In genomic region chr17:28347261-28347891, GRCh38 we compare ENCODE assay signal across 10 cellular contexts. TPM values are rescaled to one million over a fixed set of nuclear protein-coding genes. Genes with fewer than 3 reads are reported as not detected.
DNase-seq lines count a peak whose midpoint lies in the region; ATAC-seq and TF ChIP-seq lines count a peak whose summit lies in the region.
"Had no signal": no experiment of that assay in that cellular context is flagged by ENCODE, and none has a peak within 500 bp of the region (broad histone marks: within the 10 kb centered on the region; RNA-seq: fewer than 3 reads in every experiment).

No MANE protein-coding gene starts in this region.

- H3K9me3 ChIP-seq in mesodermal cell (ENCODE audit: control insufficient read depth, low read length) = no peaks in the 10 kb centered on the region

- H3K27me3 Mint-ChIP-seq in activated naive CD8-positive, alpha-beta T cell treated with anti-CD3 and anti-CD28 coated beads for 36 hours = no peaks in the 10 kb centered on the region
- H3K27me3 Mint-ChIP-seq in endothelial cell (ENCODE audit: unreplicated experiment) = peaks cover 3% of the 10 kb centered on the region
- H3K27me3 Mint-ChIP-seq: dendritic cell treated with granulocyte-macrophage colony-stimulating factor and Interleukin-4, amounts not matched to agents 40 ng/mL and 50 ng/mL, for 4 days had no signal

- peaks cover 22% of the 10 kb centered on the region for H3K36me3 Mint-ChIP-seq in activated naive CD8-positive, alpha-beta T cell treated with anti-CD3 and anti-CD28 coated beads for 36 hours
- peaks cover 51% of the 10 kb centered on the region for H3K36me3 Mint-ChIP-seq in endothelial cell (ENCODE audit: low read depth, unreplicated experiment)

- no peaks in the 10 kb centered on the region for H3K9me3 Mint-ChIP-seq in activated naive CD8-positive, alpha-beta T cell treated with anti-CD3 and anti-CD28 coated beads for 36 hours
- no peaks in the 10 kb centered on the region for H3K9me3 Mint-ChIP-seq in endothelial cell (ENCODE audit: unreplicated experiment)
- H3K9me3 Mint-ChIP-seq: dendritic cell treated with granulocyte-macrophage colony-stimulating factor and Interleukin-4, amounts not matched to agents 40 ng/mL and 50 ng/mL, for 4 days had no signal

- WGBS in mesodermal cell (ENCODE audit: insufficient coverage in 2 of 2), 2 experiments = 89 to 91% methylated on average over 7 to 8 of the region's 8 CpGs

- peaks cover 95% of the 10 kb centered on the region for H3K36me3 ChIP-seq in mesodermal cell (ENCODE audit: control insufficient read depth, insufficient read depth, low read length)

- no peak for TF ChIP-seq CTCF in AG09319 (IDR thresholded peaks at IDR 0.05; ENCODE audit: low read depth, low read length)
- no peak for TF ChIP-seq CTCF in endothelial cell (IDR thresholded peaks at IDR 0.05; ENCODE audit: unreplicated experiment)

- no peak overlapping the region for H3K4me3 Mint-ChIP-seq in activated naive CD8-positive, alpha-beta T cell treated with anti-CD3 and anti-CD28 coated beads for 36 hours
- no peak overlapping the region for H3K4me3 Mint-ChIP-seq in endothelial cell (ENCODE audit: unreplicated experiment)
- H3K4me3 Mint-ChIP-seq: dendritic cell treated with granulocyte-macrophage colony-stimulating factor and Interleukin-4, amounts not matched to agents 40 ng/mL and 50 ng/mL, for 4 days had no signal

- peak overlapping the region; percentile 85 for H3K27ac ChIP-seq in mesodermal cell (ENCODE audit: low read depth, low read length, severe bottlenecking)

- DNase-seq in AG09319 (ENCODE audit: extremely low read depth, low read depth) (peak; percentile 75), LHCN-M2 (ENCODE audit: low read depth) (peak; percentile 90), dedifferentiated amniotic fluid mesenchymal stem cell (ENCODE audit: extremely low spot score) (peak; percentile 92), endothelial cell (ENCODE audit: low spot score) (no peak)
- DNase-seq in activated CD4-positive, alpha-beta T cell treated with anti-CD3 and anti-CD28 coated beads, Interleukin-2, amount 50 U/mL, for 4 hours = no peak
- no peak for DNase-seq in activated naive CD8-positive, alpha-beta T cell treated with anti-CD3 and anti-CD28 coated beads for 36 hours
- DNase-seq: activated CD4-positive, alpha-beta T cell treated with anti-CD3 and anti-CD28 coated beads for 4 hours had no signal

- no peak for ATAC-seq in HG03442 (IDR thresholded peaks at IDR 0.05; ENCODE audit: unreplicated experiment)

- no peak overlapping the region for H3K27ac Mint-ChIP-seq in activated naive CD8-positive, alpha-beta T cell treated with anti-CD3 and anti-CD28 coated beads for 36 hours
- H3K27ac Mint-ChIP-seq in endothelial cell (ENCODE audit: unreplicated experiment) = no peak overlapping the region
- H3K27ac Mint-ChIP-seq: dendritic cell treated with granulocyte-macrophage colony-stimulating factor and Interleukin-4, amounts not matched to agents 40 ng/mL and 50 ng/mL, for 4 days had no signal

- peaks cover 38% of the 10 kb centered on the region for H3K4me1 ChIP-seq in mesodermal cell (ENCODE audit: control insufficient read depth, insufficient read depth, low read length, poor library complexity, severe bottlenecking)

- H3K4me1 Mint-ChIP-seq in activated naive CD8-positive, alpha-beta T cell treated with anti-CD3 and anti-CD28 coated beads for 36 hours = peaks cover 3% of the 10 kb centered on the region
- H3K4me1 Mint-ChIP-seq in endothelial cell (ENCODE audit: unreplicated experiment) = no peaks in the 10 kb centered on the region

- no peak overlapping the region for H3K4me3 ChIP-seq in mesodermal cell (ENCODE audit: extremely low read depth, insufficient read depth, low read length, poor library complexity, severe bottlenecking)

RNA-seq across cellular contexts. Expression of gene POLDIP2, which starts 10.0 kb away (rescaled TPM):
- 121 and 127 TPM in 2 replicates for total RNA-seq in LHCN-M2 (2014; rRNA removed)
- polyA plus RNA-seq in LHCN-M2 (2012) = 108 TPM
- polyA plus RNA-seq in mesodermal cell (2013, experiment 1 of 2) = 59.9 TPM
- polyA plus RNA-seq in mesodermal cell (2013, experiment 2 of 2) = 56.7 TPM
- 100 to 1,000 TPM; 125 to 126 TPM for total RNA-seq in activated naive CD8-positive, alpha-beta T cell treated with anti-CD3 and anti-CD28 coated beads for 36 hours
- 57.2 TPM for total RNA-seq in endothelial cell (ENCODE audit: unreplicated experiment)

RNA-seq across cellular contexts. Expression of gene TNFAIP1, which starts 11.8 kb away (rescaled TPM):
- total RNA-seq in LHCN-M2 (2014; rRNA removed) (18.0 and 19.7 TPM in 2 replicates), endothelial cell (ENCODE audit: unreplicated experiment) (104 TPM)
- polyA plus RNA-seq in LHCN-M2 (2012) = 24.3 TPM
- polyA plus RNA-seq in mesodermal cell (2013, experiment 1 of 2) = 49.5 TPM
- polyA plus RNA-seq in mesodermal cell (2013, experiment 2 of 2) = 41.0 TPM
- 10 to 100 TPM; 22.2 to 23.2 TPM for total RNA-seq in activated naive CD8-positive, alpha-beta T cell treated with anti-CD3 and anti-CD28 coated beads for 36 hours

RNA-seq across cellular contexts. Expression of gene IFT20, which starts 12.1 kb away (rescaled TPM):
- total RNA-seq in LHCN-M2 (2014; rRNA removed) (26.5 and 27.3 TPM in 2 replicates), endothelial cell (ENCODE audit: unreplicated experiment) (47.2 TPM)
- 22.4 TPM for polyA plus RNA-seq in LHCN-M2 (2012)
- polyA plus RNA-seq in mesodermal cell (2013, experiment 1 of 2) = 65.6 TPM
- 66.5 TPM for polyA plus RNA-seq in mesodermal cell (2013, experiment 2 of 2)
- 10 to 100 TPM; 17.0 to 21.4 TPM for total RNA-seq in activated naive CD8-positive, alpha-beta T cell treated with anti-CD3 and anti-CD28 coated beads for 36 hours

RNA-seq across cellular contexts. Expression of gene SEBOX, which starts 17.6 kb away (rescaled TPM):
- total RNA-seq in LHCN-M2 (2014; rRNA removed) (not detected in 2 replicates), endothelial cell (ENCODE audit: unreplicated experiment) (not detected)
- polyA plus RNA-seq in LHCN-M2 (2012) = not detected
- not detected for polyA plus RNA-seq in mesodermal cell (2013, experiment 1 of 2)
- not detected for polyA plus RNA-seq in mesodermal cell (2013, experiment 2 of 2)
- not detected for total RNA-seq in activated naive CD8-positive, alpha-beta T cell treated with anti-CD3 and anti-CD28 coated beads for 36 hours

RNA-seq across cellular contexts. Expression of gene VTN, which starts 22.7 kb away (rescaled TPM):
- total RNA-seq in LHCN-M2 (2014; rRNA removed) (0.40 TPM in 1 of 2 replicates, not detected in the other), endothelial cell (ENCODE audit: unreplicated experiment) (not detected)
- polyA plus RNA-seq in LHCN-M2 (2012) = 0.21 TPM
- 11.9 TPM for polyA plus RNA-seq in mesodermal cell (2013, experiment 1 of 2)
- polyA plus RNA-seq in mesodermal cell (2013, experiment 2 of 2) = 15.0 TPM
- total RNA-seq in activated naive CD8-positive, alpha-beta T cell treated with anti-CD3 and anti-CD28 coated beads for 36 hours = under 1 TPM; 0.22 to 0.35 TPM

Comparison
In these comparisons a context has a peak if more than half of its experiments do, and no peak if none do; other contexts are left out.
1. DNase-seq: peak in AG09319 (single experiment), LHCN-M2 (single experiment) and dedifferentiated amniotic fluid mesenchymal stem cell (single experiment); none in activated CD4-positive, alpha-beta T cell treated with anti-CD3 and anti-CD28 coated beads, Interleukin-2, amount 50 U/mL, for 4 hours (0 of 2), activated naive CD8-positive, alpha-beta T cell treated with anti-CD3 and anti-CD28 coated beads for 36 hours (single experiment) and endothelial cell (single experiment).